Comparison of ENCODE assay signal across 10 cellular contexts in genomic region chr3:167872941-167873340, GRCh38.
DNase-seq lines count a peak whose midpoint lies in the region; ATAC-seq and TF ChIP-seq lines count a peak whose summit lies in the region.
"Had no signal": no experiment of that assay in that cellular context is flagged by ENCODE, and none has a peak within 500 bp of the region (broad histone marks: within the 10 kb centered on the region; RNA-seq: fewer than 3 reads in every experiment).

No MANE protein-coding gene starts in this region.

- no peaks in the 10 kb centered on the region for H3K4me1 ChIP-seq in OCI-LY1 (ENCODE audit: insufficient read depth, low read length, severe bottlenecking)

- H3K9me3 ChIP-seq in OCI-LY1 (ENCODE audit: low read length): no peaks in the 10 kb centered on the region

- H3K36me3 Mint-ChIP-seq in endothelial cell (ENCODE audit: low read depth, unreplicated experiment): no peaks in the 10 kb centered on the region

- no peaks in the 10 kb centered on the region for H3K27me3 ChIP-seq in OCI-LY1 (ENCODE audit: insufficient read depth, low read length)

- H3K9me2 ChIP-seq in OCI-LY1 (ENCODE audit: low read depth, low read length): no peaks in the 10 kb centered on the region

- peaks cover 4% of the 10 kb centered on the region for H3K4me1 Mint-ChIP-seq in endothelial cell (ENCODE audit: unreplicated experiment)

- H3K4me3 Mint-ChIP-seq in endothelial cell (ENCODE audit: unreplicated experiment): no peak overlapping the region

- H3K9ac ChIP-seq in OCI-LY1 (ENCODE audit: low read length): no peak overlapping the region

- no peaks in the 10 kb centered on the region for H3F3A ChIP-seq in OCI-LY1 (ENCODE audit: insufficient read depth, low read length)

- no peaks in the 10 kb centered on the region for H4K20me1 ChIP-seq in OCI-LY1 (ENCODE audit: insufficient read depth, low read length)

- ATAC-seq in HG02571 (IDR thresholded peaks at IDR 0.05; ENCODE audit: unreplicated experiment) (no peak), GM19351 (IDR thresholded peaks at IDR 0.05; ENCODE audit: unreplicated experiment) (no peak), HG02885 (IDR thresholded peaks at IDR 0.05; ENCODE audit: poor library complexity, unreplicated experiment) (no peak), HG03039 (IDR thresholded peaks at IDR 0.05; ENCODE audit: unreplicated experiment) (no peak)
- ATAC-seq: esophagus mucosa had no signal

- no peak overlapping the region for H3K27ac ChIP-seq in OCI-LY1 (ENCODE audit: low read depth, low read length, poor library complexity, severe bottlenecking)

- H3K4me2 ChIP-seq in OCI-LY1 (ENCODE audit: low read length): no peak overlapping the region

- no peak overlapping the region for H3K27ac Mint-ChIP-seq in endothelial cell (ENCODE audit: unreplicated experiment)

- TF ChIP-seq CTCF in GM12872 (IDR thresholded peaks at IDR 0.05; ENCODE audit: insufficient read depth, low read depth, low read length): peak; percentile 25; the same call in 1 of the 3 replicates
- peak; percentile 67; the same call in 1 of the 2 replicates for TF ChIP-seq CTCF in OCI-LY1 (IDR thresholded peaks at IDR 0.05; ENCODE audit: low read length)
- TF ChIP-seq CTCF in endothelial cell (IDR thresholded peaks at IDR 0.05; ENCODE audit: unreplicated experiment): peak; percentile 36

- H3K9me3 Mint-ChIP-seq in endothelial cell (ENCODE audit: unreplicated experiment): no peaks in the 10 kb centered on the region

- no peak overlapping the region for H2AFZ ChIP-seq in OCI-LY1 (ENCODE audit: low read length)

- H3K27me3 Mint-ChIP-seq in endothelial cell (ENCODE audit: unreplicated experiment): peaks cover 1% of the 10 kb centered on the region

- H3K36me3 ChIP-seq in OCI-LY1 (ENCODE audit: insufficient read depth, low read length): no peaks in the 10 kb centered on the region

- DNase-seq in AML-193 (lab: John Stamatoyannopoulos, UW) (peak; percentile 26 to 50), endothelial cell (ENCODE audit: low spot score) (no peak)
- DNase-seq: SHP77 treated with DMSO at 0.1 percent for 48 hours had no signal

- no peaks in the 10 kb centered on the region for H3K79me2 ChIP-seq in OCI-LY1 (ENCODE audit: insufficient read depth, low read length)

- H3K4me3 ChIP-seq in OCI-LY1 (ENCODE audit: low read depth, low read length, poor library complexity, severe bottlenecking): no peak overlapping the region
